ENCODE assay signal across 8 cellular contexts in genomic region chr6:26556263-26557070, GRCh38. TPM values are rescaled to one million over a fixed set of nuclear protein-coding genes. Genes with fewer than 3 reads are reported as not detected.
DNase-seq lines count a peak whose midpoint lies in the region; ATAC-seq and TF ChIP-seq lines count a peak whose summit lies in the region.

No MANE protein-coding gene starts in this region.

- no peak overlapping the region for H3K27ac ChIP-seq in iPS-18a (ENCODE audit: low read length)

- no peaks in the 10 kb centered on the region for H3K27me3 Mint-ChIP-seq in activated T-cell treated with anti-CD3 and anti-CD28 coated beads, Interleukin-2, amount 50 U/mL, for 72 hours (ENCODE audit: low read depth)

- DNase-seq in stimulated activated naive CD4-positive, alpha-beta T cell (lab: John Stamatoyannopoulos, UW) = peak in 4 of 6 experiments; percentile 4 to 44 (median 26)
- DNase-seq in stimulated activated naive CD4-positive, alpha-beta T cell treated with Interleukin-2 at 50 U/mL for 16 hours (lab: John Stamatoyannopoulos, UW) = no peak
- DNase-seq in NCI-H510A (lab: John Stamatoyannopoulos, UW) (peak; percentile 72), stromal cell of bone marrow (ENCODE audit: low read depth) (peak; percentile 76), GM13976 (ENCODE audit: low spot score) (no peak)
- peak in 1 of 2 donors; percentile 56 for DNase-seq in activated T-cell treated with anti-CD3 and anti-CD28 coated beads, Interleukin-2, amount 50 U/mL, for 72 hours

- H3K9ac ChIP-seq in iPS-18a (ENCODE audit: low read length) = peak overlapping the region; percentile 29

- TF ChIP-seq CTCF in GM13976 (IDR thresholded peaks at IDR 0.05; ENCODE audit: borderline replicate concordance, control extremely low read depth, extremely low read depth, insufficient read depth, missing control alignments) = no peak

- H3K27ac Mint-ChIP-seq in activated T-cell treated with anti-CD3 and anti-CD28 coated beads, Interleukin-2, amount 50 U/mL, for 72 hours = peak overlapping the region; percentile 94

- no peaks in the 10 kb centered on the region for H3K9me3 ChIP-seq in iPS-18a (ENCODE audit: control insufficient read depth, low read depth, low read length)

- in situ Hi-C loops in GM13976 (cut with MboI; ENCODE audit: low sequenced_read_pairs, unreplicated experiment) = loop anchor here (10.0 kb wide), 1 partner anchor 222 kb away; no protein-coding TSS in a partner anchor

- H3K36me3 ChIP-seq in iPS-18a (ENCODE audit: control insufficient read depth, low read depth, low read length) = no peaks in the 10 kb centered on the region

- no peaks in the 10 kb centered on the region for H3K36me3 Mint-ChIP-seq in activated T-cell treated with anti-CD3 and anti-CD28 coated beads, Interleukin-2, amount 50 U/mL, for 72 hours (ENCODE audit: insufficient read depth in 2 of 2)

- peak overlapping the region; percentile 11 to 26 for H3K4me3 Mint-ChIP-seq in activated T-cell treated with anti-CD3 and anti-CD28 coated beads, Interleukin-2, amount 50 U/mL, for 72 hours

- no peaks in the 10 kb centered on the region for H3K27me3 ChIP-seq in iPS-18a (ENCODE audit: control insufficient read depth, insufficient read depth, low read length)

- peak overlapping the region; percentile 89 for H3K4me3 ChIP-seq in iPS-18a (ENCODE audit: low read length)

- peak; percentile 8 to 17 for ATAC-seq in activated T-cell treated with anti-CD3 and anti-CD28 coated beads, Interleukin-2, amount 50 U/mL, for 72 hours (replicated peaks in 1 of 2)
- ATAC-seq in GM21526 (IDR thresholded peaks at IDR 0.05; ENCODE audit: low FRiP score, unreplicated experiment) = no peak

- no peaks in the 10 kb centered on the region for H3K9me3 Mint-ChIP-seq in activated T-cell treated with anti-CD3 and anti-CD28 coated beads, Interleukin-2, amount 50 U/mL, for 72 hours

- H3K4me1 ChIP-seq in iPS-18a (ENCODE audit: control insufficient read depth, low read depth, low read length) = peaks cover 3% of the 10 kb centered on the region

- peaks cover 6% of the 10 kb centered on the region for H3K4me1 Mint-ChIP-seq in activated T-cell treated with anti-CD3 and anti-CD28 coated beads, Interleukin-2, amount 50 U/mL, for 72 hours (ENCODE audit: low read depth)

RNA-seq across cellular contexts. Expression of gene HMGN4, which starts 18.3 kb away (rescaled TPM):
- total RNA-seq in activated T-cell treated with anti-CD3 and anti-CD28 coated beads, Interleukin-2, amount 50 U/mL, for 72 hours = 10 to 100 TPM; 84.7 to 90.9 TPM

RNA-seq across cellular contexts. Expression of gene ABT1, which starts 40.3 kb away (rescaled TPM):
- total RNA-seq in activated T-cell treated with anti-CD3 and anti-CD28 coated beads, Interleukin-2, amount 50 U/mL, for 72 hours = 10 to 100 TPM; 20.9 to 21.8 TPM

RNA-seq across cellular contexts. Expression of gene BTN1A1, which starts 56.4 kb away (rescaled TPM):
- total RNA-seq in activated T-cell treated with anti-CD3 and anti-CD28 coated beads, Interleukin-2, amount 50 U/mL, for 72 hours = under 1 TPM in 1 of 2 donors, not detected in 1; 0.10 TPM

Comparison
In these comparisons a context has a peak if more than half of its experiments do, and no peak if none do; other contexts are left out.
1. DNase-seq: peak in stimulated activated naive CD4-positive, alpha-beta T cell (4 of 6), NCI-H510A (single experiment) and stromal cell of bone marrow (single experiment); none in stimulated activated naive CD4-positive, alpha-beta T cell treated with Interleukin-2 at 50 U/mL for 16 hours (single experiment) and GM13976 (single experiment).